In the genomic region with DNA sequence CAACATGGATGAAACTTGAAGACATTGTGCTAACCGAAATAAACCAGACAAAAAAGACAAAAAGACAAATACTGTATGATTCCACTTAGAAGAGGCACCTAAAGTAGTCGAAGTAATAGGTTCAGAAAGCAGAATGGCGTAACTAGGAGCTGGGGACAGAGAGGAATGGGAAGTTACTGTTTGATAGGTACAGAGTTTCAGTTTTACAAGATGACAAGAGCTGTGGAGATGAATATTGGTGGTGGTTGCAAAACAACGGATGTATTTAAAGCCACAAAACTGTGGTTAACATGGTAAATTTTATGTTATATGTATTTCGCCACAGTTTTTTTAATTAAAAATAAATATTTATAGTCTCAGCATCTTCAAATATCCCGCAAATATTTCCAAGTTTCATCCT, we compare ENCODE assay signal across 1 cellular context.
TF ChIP-seq lines count a peak whose summit lies in the region.

No MANE protein-coding gene starts in this region.

TF ChIP-seq in GM12878, 131 proteins besides CTCF, POLR2A, EP300 and RAD21 (continued from another document):
- TF ChIP-seq, protein P1, sequence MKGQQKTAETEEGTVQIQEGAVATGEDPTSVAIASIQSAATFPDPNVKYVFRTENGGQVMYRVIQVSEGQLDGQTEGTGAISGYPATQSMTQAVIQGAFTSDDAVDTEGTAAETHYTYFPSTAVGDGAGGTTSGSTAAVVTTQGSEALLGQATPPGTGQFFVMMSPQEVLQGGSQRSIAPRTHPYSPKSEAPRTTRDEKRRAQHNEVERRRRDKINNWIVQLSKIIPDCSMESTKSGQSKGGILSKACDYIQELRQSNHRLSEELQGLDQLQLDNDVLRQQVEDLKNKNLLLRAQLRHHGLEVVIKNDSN (IDR thresholded peaks at IDR 0.05; ENCODE audit: borderline replicate concordance, extremely low read length, insufficient read depth, low read depth, low read length): no peak
- TF ChIP-seq DPF2 (IDR thresholded peaks at IDR 0.05): no peak
- no peak for TF ChIP-seq TCF7 (IDR thresholded peaks at IDR 0.05; ENCODE audit: borderline replicate concordance)
- TF ChIP-seq PAX5 (IDR thresholded peaks at IDR 0.05; ENCODE audit: borderline replicate concordance, low read depth, low read length): no peak
- no peak for TF ChIP-seq PML (IDR thresholded peaks at IDR 0.05; ENCODE audit: low read length)
- TF ChIP-seq NR2C2 (IDR thresholded peaks at IDR 0.05; ENCODE audit: borderline replicate concordance, control insufficient read depth, insufficient read length, low read depth): no peak
- no peak for TF ChIP-seq WRNIP1 (IDR thresholded peaks at IDR 0.05; ENCODE audit: borderline replicate concordance, low read depth, low read length)
